ENCODE assay signal across 8 cellular contexts in the genomic region with DNA sequence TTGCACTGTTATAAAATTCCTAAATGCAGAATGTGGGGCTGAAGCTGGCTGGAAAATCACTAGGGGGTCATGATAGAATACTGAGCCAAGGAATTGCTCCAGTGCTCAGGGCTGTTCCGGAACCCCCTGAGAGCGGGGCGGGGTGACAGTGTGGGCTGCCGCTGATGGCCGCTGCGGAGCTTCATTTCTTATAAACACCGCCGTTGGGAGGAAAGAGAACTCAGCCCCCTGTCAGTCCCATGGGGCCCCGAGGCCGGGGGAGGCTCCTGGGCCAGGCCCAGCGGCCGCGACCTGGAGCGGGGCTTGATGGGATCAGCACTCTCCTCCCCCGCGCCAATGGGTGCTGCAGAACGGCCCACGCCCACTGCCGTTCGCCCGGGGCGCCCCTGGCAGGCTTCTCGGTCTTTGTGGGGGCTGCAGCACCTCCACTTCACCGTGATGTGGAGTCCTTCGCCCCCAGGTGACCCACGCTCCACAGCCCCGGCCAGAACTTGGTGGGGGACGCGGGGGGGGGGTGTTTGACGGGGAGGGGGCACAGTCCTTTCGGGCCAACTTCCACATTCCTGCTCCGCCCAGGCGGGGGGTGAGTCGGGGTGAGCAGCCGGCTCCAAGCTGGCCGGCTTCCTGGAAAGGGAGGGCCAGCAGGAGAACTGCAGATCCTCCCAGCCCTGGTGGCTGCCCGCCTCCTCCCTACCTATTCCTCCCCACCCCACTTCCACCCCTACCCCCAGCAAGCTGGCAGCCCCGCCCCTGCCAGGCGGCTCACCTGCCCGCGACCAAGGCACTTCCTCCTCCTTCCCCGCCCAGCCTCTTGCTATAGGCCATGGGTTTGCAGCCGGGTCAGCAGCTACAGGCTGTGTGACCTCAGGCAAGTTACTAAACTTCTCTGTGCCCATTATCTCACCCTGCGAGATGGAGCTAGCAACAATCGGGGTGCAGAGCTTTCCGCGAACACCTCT. TPM values are rescaled to one million over a fixed set of nuclear protein-coding genes. Genes with fewer than 3 reads are reported as not detected.
DNase-seq lines count a peak whose midpoint lies in the region; ATAC-seq lines count a peak whose summit lies in the region.

No MANE protein-coding gene starts in this region.

- H3K27ac ChIP-seq in cingulate gyrus (ENCODE audit: low read depth, low read length) = peak overlapping the region; percentile 82
- peak overlapping the region; percentile 88 for H3K27ac ChIP-seq in layer of hippocampus (ENCODE audit: low read depth, low read length)

- H3K9me3 Mint-ChIP-seq in activated CD4-positive, alpha-beta T cell treated with anti-CD3 and anti-CD28 coated beads for 36 hours (ENCODE audit: low read depth) = no peaks in the 10 kb centered on the region

- peaks cover 63% of the 10 kb centered on the region for H3K4me1 Mint-ChIP-seq in activated CD4-positive, alpha-beta T cell treated with anti-CD3 and anti-CD28 coated beads for 36 hours

- peak; percentile 90 for DNase-seq in AG08396 (ENCODE audit: low spot score)
- DNase-seq in NCI-H345 treated with DMSO at 0.1 percent for 48 hours (lab: John Stamatoyannopoulos, UW; ENCODE audit: unreplicated experiment) = peak; percentile 38
- peak; percentile 95 for DNase-seq in activated CD4-positive, alpha-beta T cell treated with anti-CD3 and anti-CD28 coated beads for 36 hours
- DNase-seq in stimulated activated CD4-positive, alpha-beta T cell treated with anti-CD3 and anti-CD28 coated beads, Interleukin-1b, Interleukin-23, amount 100 ng/mL, for 4 hours (ENCODE audit: low read depth in 2 of 2) = peak; percentile 79 to 85

- H3K27me3 Mint-ChIP-seq in activated CD4-positive, alpha-beta T cell treated with anti-CD3 and anti-CD28 coated beads for 36 hours = no peaks in the 10 kb centered on the region

- intact Hi-C loops in activated CD4-positive, alpha-beta T cell treated with anti-CD3 and anti-CD28 coated beads for 36 hours (cut with DNase I, micrococcal nuclease) = loop anchor here (1.0 to 5.0 kb wide), 12 partner anchors 37 to 555 kb away; partner anchors contain the start of gene SLC22A4 (in 2 of the 2)

- CTCF ChIA-PET in activated CD4-positive, alpha-beta T cell treated with anti-CD3 and anti-CD28 coated beads for 36 hours (lab: Charles Lee) = interaction anchor here (0.5 to 2.6 kb wide), 14 partner anchors 8 to 109 kb away, joined by 3 to 16 read pairs (median 5); no protein-coding TSS in a partner anchor

- no peaks in the 10 kb centered on the region for H3K27me3 ChIP-seq in layer of hippocampus (ENCODE audit: control insufficient read depth, insufficient read depth, low read length)

- peak overlapping the region; percentile 87 for H3K4me3 Mint-ChIP-seq in activated CD4-positive, alpha-beta T cell treated with anti-CD3 and anti-CD28 coated beads for 36 hours

- peak overlapping the region; percentile 95 for H3K27ac Mint-ChIP-seq in activated CD4-positive, alpha-beta T cell treated with anti-CD3 and anti-CD28 coated beads for 36 hours

- no peaks in the 10 kb centered on the region for H3K36me3 Mint-ChIP-seq in activated CD4-positive, alpha-beta T cell treated with anti-CD3 and anti-CD28 coated beads for 36 hours (ENCODE audit: low read depth)

- ATAC-seq in GM19023 (IDR thresholded peaks at IDR 0.05; ENCODE audit: unreplicated experiment) (peak; percentile 45), HG03196 (IDR thresholded peaks at IDR 0.05; ENCODE audit: unreplicated experiment) (peak; percentile 39)
- ATAC-seq in activated CD4-positive, alpha-beta T cell treated with anti-CD3 and anti-CD28 coated beads for 36 hours = peak; percentile 65

- POLR2A ChIA-PET in activated CD4-positive, alpha-beta T cell treated with anti-CD3 and anti-CD28 coated beads for 36 hours (lab: Charles Lee) = interaction anchor here (0.8 to 8.1 kb wide), 18 partner anchors 7 to 397 kb away, joined by 3 to 116 read pairs (median 5); partner anchors contain the start of gene IRF1

RNA-seq across cellular contexts. Expression of gene IRF1, which starts 5.4 kb away (rescaled TPM):
- 100 to 1,000 TPM; 121 to 130 TPM for total RNA-seq in activated CD4-positive, alpha-beta T cell treated with anti-CD3 and anti-CD28 coated beads for 36 hours

RNA-seq across cellular contexts. Expression of gene IL5, which starts 47.4 kb away (rescaled TPM):
- total RNA-seq in activated CD4-positive, alpha-beta T cell treated with anti-CD3 and anti-CD28 coated beads for 36 hours = 1 to 10 TPM in 1 of 2 experiments, under 1 TPM in 1; 0.69 to 1.6 TPM

Comparison
In these comparisons a context has a peak if more than half of its experiments do, and no peak if none do; other contexts are left out.
1. Peak in every context shown above with its lines: DNase-seq, ATAC-seq and H3K27ac ChIP-seq.
2. DNase-seq: peak in every context shown above with its lines; median percentile 95 in activated CD4-positive, alpha-beta T cell treated with anti-CD3 and anti-CD28 coated beads for 36 hours; 90 in AG08396; 82 in stimulated activated CD4-positive, alpha-beta T cell treated with anti-CD3 and anti-CD28 coated beads, Interleukin-1b, Interleukin-23, amount 100 ng/mL, for 4 hours; 38 in NCI-H345 treated with DMSO at 0.1 percent for 48 hours.